In the genomic region with DNA sequence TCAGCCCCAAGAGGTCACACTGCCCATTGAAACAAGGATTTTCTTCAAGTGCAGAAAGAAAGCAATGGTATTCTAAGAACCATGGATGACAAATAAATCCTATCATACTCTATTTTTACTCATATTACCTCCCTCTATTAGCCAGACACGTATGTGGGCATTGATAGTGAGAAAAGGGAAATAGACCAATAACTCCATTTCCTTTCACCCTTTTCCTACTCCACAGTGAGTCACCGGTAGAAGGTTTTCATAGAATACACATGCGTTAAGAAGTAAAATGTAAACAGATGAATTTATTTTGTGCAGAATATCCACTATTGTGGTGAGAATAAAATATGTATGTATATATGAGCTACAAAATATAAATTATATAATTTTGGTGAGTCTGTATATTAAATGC, we compare ENCODE assay signal across 21 cellular contexts.
"Had no signal": no experiment of that assay in that cellular context is flagged by ENCODE, and none has a peak within 500 bp of the region (broad histone marks: within the 10 kb centered on the region; RNA-seq: fewer than 3 reads in every experiment).

No MANE protein-coding gene starts in this region.

- DNase-seq: activated CD4-positive, alpha-beta memory T cell treated with anti-CD3 and anti-CD28 coated beads, Interleukin-2, amount 10 ng/mL, durations not matched to agents 7 days and 5 days; activated CD4-positive, alpha-beta T cell treated with anti-CD3 and anti-CD28 coated beads, Interleukin-2, amount 50 U/mL, for 1 hour; activated CD4-positive, CD25-positive, alpha-beta regulatory T cell; activated CD8-positive, alpha-beta memory T cell treated with anti-CD3 and anti-CD28 coated beads, Interleukin-2, amount 50 U/mL, for 4 hours; activated gamma-delta T cell treated with Interleukin-2 at 50 U/mL for 16 hours; activated naive CD4-positive, alpha-beta T cell treated with anti-CD3 and anti-CD28 coated beads, Interleukin-2, amount 10 ng/mL, durations not matched to agents 7 days and 5 days; activated naive CD8-positive, alpha-beta T cell treated with anti-CD3 and anti-CD28 coated beads for 36 hours; activated T-cell treated with anti-CD3 and anti-CD28 coated beads, Interleukin-2, amount 50 U/mL, for 72 hours; brain microvascular endothelial cell; NCI-H1048; NCI-H146; NCI-H1930; NCI-H345; NCI-H510A; NCI-H526 treated with DMSO at 0.1 percent for 48 hours; NK-92 treated with Interleukin-12 subunit alpha and Interleukin-12 subunit beta, amount 100 ng/mL, for 24 hours; SHP77 had no signal

- H3K4me3 ChIP-seq: cardiac muscle cell, K562, SJSA1 had no signal

- H3K4me1 ChIP-seq: SJSA1 had no signal

- H3K9me3 ChIP-seq: SJSA1 had no signal

- H3K36me3 ChIP-seq: brain microvascular endothelial cell, cardiac muscle cell, SJSA1 had no signal

- H3K27me3 ChIP-seq: brain microvascular endothelial cell, cardiac muscle cell, SJSA1 had no signal

- H3K27ac ChIP-seq: brain microvascular endothelial cell, cardiac muscle cell, SJSA1, VCaP had no signal
